27 cellular contexts compared by ENCODE assay signal in genomic region chr15:65603134-65603533, GRCh38. TPM values are rescaled to one million over a fixed set of nuclear protein-coding genes. Genes with fewer than 3 reads are reported as not detected.
DNase-seq lines count a peak whose midpoint lies in the region; ATAC-seq, FAIRE-seq and TF ChIP-seq lines count a peak whose summit lies in the region.
"Had no signal": no experiment of that assay in that cellular context is flagged by ENCODE, and none has a peak within 500 bp of the region (broad histone marks: within the 10 kb centered on the region; RNA-seq: fewer than 3 reads in every experiment).

No MANE protein-coding gene starts in this region.

- no peaks in the 10 kb centered on the region for H3K27me3 Mint-ChIP-seq in MCF 10A (ENCODE audit: insufficient read depth, unreplicated experiment)
- H3K27me3 Mint-ChIP-seq: CD4-positive, alpha-beta memory T cell; CD4-positive, CD25-positive, alpha-beta regulatory T cell; CD8-positive, alpha-beta memory T cell had no signal

- H3K4me1 ChIP-seq in mammary epithelial cell (ENCODE audit: insufficient read depth, low read length), result peaks cover 10% of the 10 kb centered on the region
- no peaks in the 10 kb centered on the region for H3K4me1 ChIP-seq in osteoblast (ENCODE audit: insufficient read depth, low read length)
- no peaks in the 10 kb centered on the region for H3K4me1 ChIP-seq in pancreas
- H3K4me1 ChIP-seq: BE2C, BLaER1 had no signal

- no peak for FAIRE-seq in bronchial epithelial cell (lab: Jason Lieb, UNC)
- no peak for FAIRE-seq in pancreas (lab: Jason Lieb, UNC)
- FAIRE-seq: A204.1, GM12878, GM12892, GM18507 had no signal

- H3K9me3 ChIP-seq in mammary epithelial cell (replicated peaks; ENCODE audit: insufficient read depth, low read length) (no peaks in the 10 kb centered on the region), osteoblast (ENCODE audit: low read depth, low read length) (no peaks in the 10 kb centered on the region), pancreas (no peaks in the 10 kb centered on the region)
- H3K9me3 ChIP-seq: BE2C, BLaER1 had no signal

- BruUV-seq in MCF 10A (replicated peaks; lab: Mats Ljungman, UMichigan) (no TSS peak), mammary epithelial cell (replicated peaks; lab: Mats Ljungman, UMichigan) (no TSS peak)

- WGBS in mammary epithelial cell (ENCODE audit: low coverage, missing lambda C conversion rate), result 57% methylated on average over 2 of the region's 2 CpGs
- 70 to 79% methylated on average over 2 of the region's 2 CpGs for WGBS in pancreas, 2 donors

- dilution Hi-C loops in mammary epithelial cell (cut with HindIII; ENCODE audit: low sequenced_read_pairs), result no loop called here

- H3K27me3 ChIP-seq in mammary epithelial cell (ENCODE audit: insufficient read depth, low read length), result no peaks in the 10 kb centered on the region
- H3K27me3 ChIP-seq in bronchial epithelial cell (ENCODE audit: control insufficient read depth, insufficient read depth, low read length), result no peaks in the 10 kb centered on the region
- H3K27me3 ChIP-seq in osteoblast (ENCODE audit: insufficient read depth, low read length), result no peaks in the 10 kb centered on the region
- no peaks in the 10 kb centered on the region for H3K27me3 ChIP-seq in pancreas
- H3K27me3 ChIP-seq: BE2C, BLaER1 had no signal

- no peak overlapping the region for H3K9ac ChIP-seq in mammary epithelial cell (ENCODE audit: insufficient read depth, low read length)
- H3K9ac ChIP-seq: BLaER1 had no signal

- H3K4me2 ChIP-seq in mammary epithelial cell (ENCODE audit: insufficient read depth, low read depth, low read length) (no peak overlapping the region), osteoblast (ENCODE audit: insufficient read depth, low read length) (no peak overlapping the region)
- H3K4me2 ChIP-seq: BLaER1 had no signal

- ATAC-seq in pancreas, result no peak
- ATAC-seq: GM12878 had no signal

- H3K36me3 ChIP-seq in mammary epithelial cell (ENCODE audit: insufficient read depth, low read length), result peaks cover 9% of the 10 kb centered on the region
- peaks cover 9% of the 10 kb centered on the region for H3K36me3 ChIP-seq in bronchial epithelial cell (ENCODE audit: control insufficient read depth, insufficient read depth, low read length)
- peaks cover 63% of the 10 kb centered on the region for H3K36me3 ChIP-seq in osteoblast (ENCODE audit: insufficient read depth, low read length)
- peaks cover 0 to 24% (median 0%) of the 10 kb centered on the region in 3 donors for H3K36me3 ChIP-seq in pancreas

- no peaks in the 10 kb centered on the region for H4K20me1 ChIP-seq in mammary epithelial cell (ENCODE audit: insufficient read depth, low read length)
- no peaks in the 10 kb centered on the region for H4K20me1 ChIP-seq in osteoblast (ENCODE audit: insufficient read depth, low read length)

- DNase-seq in MCF 10A (ENCODE audit: unreplicated experiment) (no peak), mammary epithelial cell (no peak), bronchial epithelial cell (ENCODE audit: low read depth) (peak; percentile 17), osteoblast (ENCODE audit: insufficient read length, low spot score, missing footprints) (peak; percentile 10), NCI-H69 (lab: John Stamatoyannopoulos, UW) (no peak), pancreas (no peak)
- DNase-seq: 8988T; ACHN; BE2C; C1 segment of cervical spinal cord; CD4-positive, alpha-beta memory T cell; CD4-positive, CD25-positive, alpha-beta regulatory T cell; CD8-positive, alpha-beta memory T cell; COR-L47; DMS 273 treated with DMSO at 0.1 percent for 48 hours; DMS153; DMS53; DMS79; DND-41; EL; GDM1 had no signal

- no peak overlapping the region for H3K4me3 ChIP-seq in mammary epithelial cell (replicated peaks in 1 of 3; ENCODE audit: insufficient read depth in 1 of 3, low read depth in 2 of 3, low read length in 3 of 3)
- no peak overlapping the region for H3K4me3 ChIP-seq in bronchial epithelial cell (ENCODE audit: low read depth, low read length)
- H3K4me3 ChIP-seq in osteoblast (ENCODE audit: insufficient read depth, low read length), result no peak overlapping the region
- no peak overlapping the region for H3K4me3 ChIP-seq in pancreas
- H3K4me3 ChIP-seq: BLaER1, GM12878 had no signal

- H3K27ac ChIP-seq in mammary epithelial cell (ENCODE audit: insufficient read depth, low read depth, low read length), result no peak overlapping the region
- H3K27ac ChIP-seq in osteoblast (ENCODE audit: low read depth, low read length), result no peak overlapping the region
- H3K27ac ChIP-seq in pancreas, result no peak overlapping the region
- H3K27ac ChIP-seq: BLaER1 had no signal

- no peak overlapping the region for H3K4me3 Mint-ChIP-seq in MCF 10A (ENCODE audit: unreplicated experiment)
- H3K4me3 Mint-ChIP-seq: CD14-positive monocyte; CD4-positive, alpha-beta memory T cell; CD4-positive, CD25-positive, alpha-beta regulatory T cell; CD8-positive, alpha-beta memory T cell had no signal

- CTCF ChIA-PET in MCF 10A (lab: Yijun Ruan, JAX), result interaction anchor here (0.5 kb wide), 1 partner anchor 253 kb away, joined by 3 read pairs; no protein-coding TSS in a partner anchor
- CTCF ChIA-PET in mammary epithelial cell (lab: Charles Lee; ENCODE audit: low non-redundant PET), result no interaction called here

- in situ Hi-C loops in mammary epithelial cell (cut with MboI; ENCODE audit: low sequenced_read_pairs in 2 of 2), result no loop called here

- POLR2A ChIA-PET in MCF 10A (lab: Yijun Ruan, JAX), result interaction anchor here (0.7 to 2.0 kb wide), 5 partner anchors 8 to 901 kb away, joined by 3 to 22 read pairs (median 3); partner anchors contain the start of gene INTS14

- H3K36me3 Mint-ChIP-seq in MCF 10A (ENCODE audit: insufficient read depth, unreplicated experiment), result peaks cover 55% of the 10 kb centered on the region

- H3K27ac Mint-ChIP-seq in MCF 10A (ENCODE audit: low read depth, unreplicated experiment), result peak overlapping the region; percentile 67
- H3K27ac Mint-ChIP-seq: CD4-positive, alpha-beta memory T cell; CD4-positive, CD25-positive, alpha-beta regulatory T cell had no signal

- no peaks in the 10 kb centered on the region for H3K4me1 Mint-ChIP-seq in MCF 10A (ENCODE audit: insufficient read depth, unreplicated experiment)
- H3K4me1 Mint-ChIP-seq: CD14-positive monocyte had no signal

- TF ChIP-seq CTCF in MCF 10A (IDR thresholded peaks at IDR 0.05; ENCODE audit: unreplicated experiment), result no peak
- TF ChIP-seq CTCF in mammary epithelial cell (conservative IDR thresholded peaks at IDR 0.05 in 1 of 2, IDR thresholded peaks at IDR 0.05 in 1 of 2; ENCODE audit: extremely low read depth in 1 of 2, insufficient read depth in 1 of 2, low read depth in 1 of 2, low read length in 2 of 2), result no peak
- no peak for TF ChIP-seq CTCF in bronchial epithelial cell (IDR thresholded peaks at IDR 0.05; ENCODE audit: insufficient read depth, low read length, severe bottlenecking)
- TF ChIP-seq CTCF in osteoblast (IDR thresholded peaks at IDR 0.05; ENCODE audit: extremely low read depth, low read depth, low read length), result no peak
- no peak for TF ChIP-seq CTCF in pancreas (IDR thresholded peaks at IDR 0.05)

- intact Hi-C loops in MCF 10A (cut with micrococcal nuclease), result no loop called here
- intact Hi-C loops in mammary epithelial cell (cut with micrococcal nuclease), result no loop called here
- intact Hi-C loops in pancreas (cut with DNase I), result no loop called here

- H3K9me3 Mint-ChIP-seq in MCF 10A (ENCODE audit: unreplicated experiment), result no peaks in the 10 kb centered on the region
- H3K9me3 Mint-ChIP-seq: CD14-positive monocyte; CD4-positive, alpha-beta memory T cell; CD4-positive, CD25-positive, alpha-beta regulatory T cell; CD8-positive, alpha-beta memory T cell had no signal

- peaks cover 23% of the 10 kb centered on the region for H3K79me2 ChIP-seq in mammary epithelial cell (ENCODE audit: insufficient read depth, low read length)
- peaks cover 26% of the 10 kb centered on the region for H3K79me2 ChIP-seq in osteoblast (ENCODE audit: insufficient read depth, low read length)

- H2AFZ ChIP-seq in mammary epithelial cell (ENCODE audit: low read depth, low read length) (no peak overlapping the region), osteoblast (ENCODE audit: low read length) (no peak overlapping the region)

RNA-seq across cellular contexts. Expression of gene INTS14, which starts 7.8 kb away (rescaled TPM):
- total RNA-seq in MCF 10A (2022) (43.9 and 47.0 TPM in 2 replicates), mammary epithelial cell (10 to 100 TPM; 38.9 to 41.8 TPM), bronchial epithelial cell (26.5 and 28.7 TPM in 2 replicates), osteoblast (31.5 and 35.4 TPM in 2 replicates), pancreas (10 to 100 TPM; 11.8 to 19.8 (median 13.5) TPM)
- polyA plus RNA-seq in mammary epithelial cell (39.5 TPM), pancreas (10 to 100 TPM; 11.0 to 25.0 TPM)
- 37.2 TPM for polyA minus RNA-seq in mammary epithelial cell

RNA-seq across cellular contexts. Expression of gene SLC24A1, which starts 18.6 kb away (rescaled TPM):
- total RNA-seq in MCF 10A (2022) (8.2 TPM in 2 replicates), mammary epithelial cell (10 to 100 TPM; 10.2 to 15.7 TPM), bronchial epithelial cell (1.6 and 2.2 TPM in 2 replicates), osteoblast (10.1 and 11.8 TPM in 2 replicates), pancreas (1 to 10 TPM; 1.9 to 5.8 (median 4.5) TPM)
- polyA plus RNA-seq in mammary epithelial cell (6.1 TPM), pancreas (1 to 10 TPM; 1.9 to 2.7 TPM)
- polyA minus RNA-seq in mammary epithelial cell, result 7.6 TPM

Comparison
In these comparisons a context has a peak if more than half of its experiments do, and no peak if none do; other contexts are left out.
1. DNase-seq: peak in bronchial epithelial cell (single experiment) and osteoblast (single experiment); none in MCF 10A (single experiment), mammary epithelial cell (single experiment), NCI-H69 (single experiment) and pancreas (0 of 6).